1 cellular context compared by ENCODE assay signal in genomic region chr11:17184882-17185587, GRCh38.
TF ChIP-seq lines count a peak whose summit lies in the region.

No MANE protein-coding gene starts in this region.

TF ChIP-seq in HepG2, 621 proteins besides CTCF, POLR2A, EP300 and RAD21:
- TF ChIP-seq CBX5 (CRISPR knock-in tag; IDR thresholded peaks at IDR 0.05; ENCODE audit: borderline replicate concordance) (no peak), KLF15 (CRISPR knock-in tag; IDR thresholded peaks at IDR 0.05; ENCODE audit: borderline replicate concordance) (no peak), MAFF (IDR thresholded peaks at IDR 0.05; ENCODE audit: low read depth, low read length) (peak; percentile 41), MAFK (conservative IDR thresholded peaks at IDR 0.05 in 1 of 2, IDR thresholded peaks at IDR 0.05 in 1 of 2; ENCODE audit: low read length in 2 of 2) (peak; percentile 58 to 78)
- TF ChIP-seq, protein P1, sequence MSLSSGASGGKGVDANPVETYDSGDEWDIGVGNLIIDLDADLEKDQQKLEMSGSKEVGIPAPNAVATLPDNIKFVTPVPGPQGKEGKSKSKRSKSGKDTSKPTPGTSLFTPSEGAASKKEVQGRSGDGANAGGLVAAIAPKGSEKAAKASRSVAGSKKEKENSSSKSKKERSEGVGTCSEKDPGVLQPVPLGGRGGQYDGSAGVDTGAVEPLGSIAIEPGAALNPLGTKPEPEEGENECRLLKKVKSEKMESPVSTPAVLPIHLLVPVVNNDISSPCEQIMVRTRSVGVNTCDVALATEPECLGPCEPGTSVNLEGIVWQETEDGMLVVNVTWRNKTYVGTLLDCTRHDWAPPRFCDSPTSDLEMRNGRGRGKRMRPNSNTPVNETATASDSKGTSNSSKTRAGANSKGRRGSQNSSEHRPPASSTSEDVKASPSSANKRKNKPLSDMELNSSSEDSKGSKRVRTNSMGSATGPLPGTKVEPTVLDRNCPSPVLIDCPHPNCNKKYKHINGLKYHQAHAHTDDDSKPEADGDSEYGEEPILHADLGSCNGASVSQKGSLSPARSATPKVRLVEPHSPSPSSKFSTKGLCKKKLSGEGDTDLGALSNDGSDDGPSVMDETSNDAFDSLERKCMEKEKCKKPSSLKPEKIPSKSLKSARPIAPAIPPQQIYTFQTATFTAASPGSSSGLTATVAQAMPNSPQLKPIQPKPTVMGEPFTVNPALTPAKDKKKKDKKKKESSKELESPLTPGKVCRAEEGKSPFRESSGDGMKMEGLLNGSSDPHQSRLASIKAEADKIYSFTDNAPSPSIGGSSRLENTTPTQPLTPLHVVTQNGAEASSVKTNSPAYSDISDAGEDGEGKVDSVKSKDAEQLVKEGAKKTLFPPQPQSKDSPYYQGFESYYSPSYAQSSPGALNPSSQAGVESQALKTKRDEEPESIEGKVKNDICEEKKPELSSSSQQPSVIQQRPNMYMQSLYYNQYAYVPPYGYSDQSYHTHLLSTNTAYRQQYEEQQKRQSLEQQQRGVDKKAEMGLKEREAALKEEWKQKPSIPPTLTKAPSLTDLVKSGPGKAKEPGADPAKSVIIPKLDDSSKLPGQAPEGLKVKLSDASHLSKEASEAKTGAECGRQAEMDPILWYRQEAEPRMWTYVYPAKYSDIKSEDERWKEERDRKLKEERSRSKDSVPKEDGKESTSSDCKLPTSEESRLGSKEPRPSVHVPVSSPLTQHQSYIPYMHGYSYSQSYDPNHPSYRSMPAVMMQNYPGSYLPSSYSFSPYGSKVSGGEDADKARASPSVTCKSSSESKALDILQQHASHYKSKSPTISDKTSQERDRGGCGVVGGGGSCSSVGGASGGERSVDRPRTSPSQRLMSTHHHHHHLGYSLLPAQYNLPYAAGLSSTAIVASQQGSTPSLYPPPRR (CRISPR knock-in tag; IDR thresholded peaks at IDR 0.05; ENCODE audit: borderline replicate concordance): no peak
